ENCODE assay signal across 1 cellular context in the genomic region with DNA sequence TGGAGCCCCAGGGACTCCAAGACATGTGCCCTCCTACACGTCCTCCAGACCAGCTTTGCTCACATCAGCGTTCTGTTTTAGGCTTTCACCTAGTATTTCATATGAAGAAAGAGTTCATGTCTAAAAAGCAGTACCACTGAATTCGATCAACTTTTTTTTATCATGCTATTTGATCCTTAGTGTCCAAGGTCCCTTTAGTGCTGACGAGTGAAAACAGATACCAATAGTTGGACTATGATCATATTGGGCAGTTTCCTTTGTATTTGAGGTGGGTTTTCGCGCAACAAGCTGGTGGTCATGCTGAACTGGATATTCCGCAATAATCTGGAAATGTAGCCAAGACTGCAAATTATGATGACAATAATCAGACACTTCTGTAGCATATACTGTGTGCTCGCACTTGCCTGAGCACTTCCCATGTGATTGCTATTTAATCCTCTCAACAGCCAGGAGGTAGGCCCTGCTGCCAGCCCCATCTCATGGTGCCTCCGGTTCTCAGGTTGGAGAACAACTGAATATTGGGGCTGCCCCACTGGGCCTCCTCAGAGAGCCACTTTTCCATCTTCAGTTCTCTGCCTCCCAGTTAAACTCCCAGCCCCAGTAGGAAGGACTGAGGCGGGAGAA.
TF ChIP-seq lines count a peak whose summit lies in the region.

No MANE protein-coding gene starts in this region.

TF ChIP-seq in WTC11, 78 proteins besides CTCF, POLR2A, EP300 and RAD21 (continued from another document):
- no peak for TF ChIP-seq OVOL2 (CRISPR knock-in tag; IDR thresholded peaks at IDR 0.05; ENCODE audit: borderline replicate concordance)
- TF ChIP-seq, protein P1, sequence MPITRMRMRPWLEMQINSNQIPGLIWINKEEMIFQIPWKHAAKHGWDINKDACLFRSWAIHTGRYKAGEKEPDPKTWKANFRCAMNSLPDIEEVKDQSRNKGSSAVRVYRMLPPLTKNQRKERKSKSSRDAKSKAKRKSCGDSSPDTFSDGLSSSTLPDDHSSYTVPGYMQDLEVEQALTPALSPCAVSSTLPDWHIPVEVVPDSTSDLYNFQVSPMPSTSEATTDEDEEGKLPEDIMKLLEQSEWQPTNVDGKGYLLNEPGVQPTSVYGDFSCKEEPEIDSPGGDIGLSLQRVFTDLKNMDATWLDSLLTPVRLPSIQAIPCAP (CRISPR knock-in tag; IDR thresholded peaks at IDR 0.05): no peak
- TF ChIP-seq, protein P2, sequence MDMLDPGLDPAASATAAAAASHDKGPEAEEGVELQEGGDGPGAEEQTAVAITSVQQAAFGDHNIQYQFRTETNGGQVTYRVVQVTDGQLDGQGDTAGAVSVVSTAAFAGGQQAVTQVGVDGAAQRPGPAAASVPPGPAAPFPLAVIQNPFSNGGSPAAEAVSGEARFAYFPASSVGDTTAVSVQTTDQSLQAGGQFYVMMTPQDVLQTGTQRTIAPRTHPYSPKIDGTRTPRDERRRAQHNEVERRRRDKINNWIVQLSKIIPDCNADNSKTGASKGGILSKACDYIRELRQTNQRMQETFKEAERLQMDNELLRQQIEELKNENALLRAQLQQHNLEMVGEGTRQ (CRISPR knock-in tag; IDR thresholded peaks at IDR 0.05): no peak
- TF ChIP-seq, protein P3, sequence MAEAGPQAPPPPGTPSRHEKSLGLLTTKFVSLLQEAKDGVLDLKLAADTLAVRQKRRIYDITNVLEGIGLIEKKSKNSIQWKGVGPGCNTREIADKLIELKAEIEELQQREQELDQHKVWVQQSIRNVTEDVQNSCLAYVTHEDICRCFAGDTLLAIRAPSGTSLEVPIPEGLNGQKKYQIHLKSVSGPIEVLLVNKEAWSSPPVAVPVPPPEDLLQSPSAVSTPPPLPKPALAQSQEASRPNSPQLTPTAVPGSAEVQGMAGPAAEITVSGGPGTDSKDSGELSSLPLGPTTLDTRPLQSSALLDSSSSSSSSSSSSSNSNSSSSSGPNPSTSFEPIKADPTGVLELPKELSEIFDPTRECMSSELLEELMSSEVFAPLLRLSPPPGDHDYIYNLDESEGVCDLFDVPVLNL (CRISPR knock-in tag; IDR thresholded peaks at IDR 0.05; ENCODE audit: borderline replicate concordance, low read depth): no peak
- TF ChIP-seq ZNF263 (CRISPR knock-in tag; IDR thresholded peaks at IDR 0.05; ENCODE audit: low read depth): no peak
- TF ChIP-seq TEAD4 (CRISPR knock-in tag; IDR thresholded peaks at IDR 0.05): no peak
- TF ChIP-seq, protein P4, sequence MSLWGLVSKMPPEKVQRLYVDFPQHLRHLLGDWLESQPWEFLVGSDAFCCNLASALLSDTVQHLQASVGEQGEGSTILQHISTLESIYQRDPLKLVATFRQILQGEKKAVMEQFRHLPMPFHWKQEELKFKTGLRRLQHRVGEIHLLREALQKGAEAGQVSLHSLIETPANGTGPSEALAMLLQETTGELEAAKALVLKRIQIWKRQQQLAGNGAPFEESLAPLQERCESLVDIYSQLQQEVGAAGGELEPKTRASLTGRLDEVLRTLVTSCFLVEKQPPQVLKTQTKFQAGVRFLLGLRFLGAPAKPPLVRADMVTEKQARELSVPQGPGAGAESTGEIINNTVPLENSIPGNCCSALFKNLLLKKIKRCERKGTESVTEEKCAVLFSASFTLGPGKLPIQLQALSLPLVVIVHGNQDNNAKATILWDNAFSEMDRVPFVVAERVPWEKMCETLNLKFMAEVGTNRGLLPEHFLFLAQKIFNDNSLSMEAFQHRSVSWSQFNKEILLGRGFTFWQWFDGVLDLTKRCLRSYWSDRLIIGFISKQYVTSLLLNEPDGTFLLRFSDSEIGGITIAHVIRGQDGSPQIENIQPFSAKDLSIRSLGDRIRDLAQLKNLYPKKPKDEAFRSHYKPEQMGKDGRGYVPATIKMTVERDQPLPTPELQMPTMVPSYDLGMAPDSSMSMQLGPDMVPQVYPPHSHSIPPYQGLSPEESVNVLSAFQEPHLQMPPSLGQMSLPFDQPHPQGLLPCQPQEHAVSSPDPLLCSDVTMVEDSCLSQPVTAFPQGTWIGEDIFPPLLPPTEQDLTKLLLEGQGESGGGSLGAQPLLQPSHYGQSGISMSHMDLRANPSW (CRISPR knock-in tag; conservative IDR thresholded peaks at IDR 0.05; ENCODE audit: low read depth): no peak
- no peak for TF ChIP-seq JUN (CRISPR knock-in tag; IDR thresholded peaks at IDR 0.05)
- TF ChIP-seq SMAD4 (CRISPR knock-in tag; IDR thresholded peaks at IDR 0.05): no peak
- no peak for TF ChIP-seq ZNF671 (CRISPR knock-in tag; IDR thresholded peaks at IDR 0.05)
